ENCODE assay signal across 30 cellular contexts in the genomic region with DNA sequence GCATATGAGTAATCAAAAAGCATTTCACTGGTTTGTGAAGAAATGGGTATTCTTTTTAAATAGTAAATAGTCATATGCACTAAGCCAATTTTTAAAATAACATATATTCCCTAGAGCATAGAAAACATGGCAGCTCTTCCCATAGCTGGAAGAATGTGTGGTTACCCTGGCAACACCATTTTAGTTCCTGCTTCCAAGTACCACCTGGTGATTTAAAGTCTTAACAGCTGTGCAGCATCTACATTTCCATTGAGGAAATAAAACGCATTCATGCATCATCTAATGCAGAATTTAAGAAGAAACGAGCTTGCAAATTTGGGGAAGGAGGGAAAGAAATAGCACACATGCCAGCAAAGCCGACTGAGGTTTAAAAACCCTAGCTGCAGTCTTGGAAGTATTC. TPM values are rescaled to one million over a fixed set of nuclear protein-coding genes. Genes with fewer than 3 reads are reported as not detected.
DNase-seq lines count a peak whose midpoint lies in the region; ATAC-seq and TF ChIP-seq lines count a peak whose summit lies in the region.
"Had no signal": no experiment of that assay in that cellular context is flagged by ENCODE, and none has a peak within 500 bp of the region (broad histone marks: within the 10 kb centered on the region; RNA-seq: fewer than 3 reads in every experiment).

No MANE protein-coding gene starts in this region.

- H3K4me3 ChIP-seq in choroid plexus epithelial cell (ENCODE audit: low read depth, low read length) (no peak overlapping the region), gastrocnemius medialis (no peak overlapping the region), MG63 (no peak overlapping the region)
- H3K4me3 ChIP-seq: A549, coronary artery, HAP-1, smooth muscle cell had no signal

- TF ChIP-seq POLR2A in gastrocnemius medialis (IDR thresholded peaks at IDR 0.05): no peak

- in situ Hi-C loops in gastrocnemius medialis (cut with MboI; ENCODE audit: low sequenced_read_pairs in 4 of 4): loop anchor here in 1 of 4 donors (25.0 kb wide), 1 partner anchor 167 kb away; no protein-coding TSS in a partner anchor

- H3K27me3 ChIP-seq in gastrocnemius medialis (no peaks in the 10 kb centered on the region), MG63 (no peaks in the 10 kb centered on the region)

- H3K27ac ChIP-seq in gastrocnemius medialis: peak overlapping the region; percentile 75 to 91 (median 85)
- H3K27ac ChIP-seq: coronary artery, HL-60 had no signal

- no peaks in the 10 kb centered on the region for H3K36me3 ChIP-seq in gastrocnemius medialis
- H3K36me3 ChIP-seq in MG63: peaks cover 23% of the 10 kb centered on the region
- H3K36me3 ChIP-seq: HAP-1 had no signal

- DNase-seq in NCI-H2227 (lab: John Stamatoyannopoulos, UW; ENCODE audit: unreplicated experiment): peak; percentile 4
- no peak for DNase-seq in NCI-H2227 treated with DMSO at 0.1 percent for 48 hours (lab: John Stamatoyannopoulos, UW)
- peak; percentile 81 for DNase-seq in NCI-H2171 (lab: John Stamatoyannopoulos, UW)
- peak; percentile 20 for DNase-seq in choroid plexus epithelial cell (ENCODE audit: low read depth)
- no peak for DNase-seq in gastrocnemius medialis
- DNase-seq in GM20000 (ENCODE audit: low spot score): no peak
- no peak for DNase-seq in MG63
- DNase-seq: activated CD4-positive, CD25-positive, alpha-beta regulatory T cell; activated CD8-positive, alpha-beta memory T cell treated with anti-CD3 and anti-CD28 coated beads, Interleukin-2, amount 10 ng/mL, durations not matched to agents 7 days and 5 days; activated gamma-delta T cell treated with Interleukin-2 at 50 U/mL for 16 hours; activated naive CD8-positive, alpha-beta T cell treated with anti-CD3 and anti-CD28 coated beads, Interleukin-2, amount 10 ng/mL, durations not matched to agents 7 days and 5 days; activated T-cell treated with anti-CD3 and anti-CD28 coated beads, Interleukin-2, amount 50 U/mL, for 48 hours; AML-193; aorta; CD4-positive, CD25-positive, alpha-beta regulatory T cell; effector CD8-positive, alpha-beta T cell; islet precursor cell; Kasumi-1; NK-92 treated with Interleukin-12 subunit alpha and Interleukin-12 subunit beta, amount 100 ng/mL, for 24 hours; PC-3; posterior cingulate gyrus; right cardiac atrium; stimulated activated naive CD4-positive, alpha-beta T cell treated with Interleukin-2 at 50 U/mL for 16 hours had no signal

- ATAC-seq in gastrocnemius medialis (no peak), HG03108 (IDR thresholded peaks at IDR 0.05; ENCODE audit: unreplicated experiment) (no peak)
- ATAC-seq: A549; activated CD8-positive, alpha-beta memory T cell treated with anti-CD3 and anti-CD28 coated beads, Interleukin-2, amount 10 ng/mL, durations not matched to agents 7 days and 5 days; PC-3; right cardiac atrium; SK-N-SH treated with all-trans-retinoic acid at 6 μM for 48 hours had no signal

- no peaks in the 10 kb centered on the region for H3K9me3 ChIP-seq in gastrocnemius medialis
- peaks cover 4% of the 10 kb centered on the region for H3K9me3 ChIP-seq in MG63
- H3K9me3 ChIP-seq: A549, HAP-1 had no signal

- peaks cover 23 to 36% of the 10 kb centered on the region in 2 donors for H3K4me1 ChIP-seq in gastrocnemius medialis
- H3K4me1 ChIP-seq: HAP-1 had no signal

- TF ChIP-seq CTCF in choroid plexus epithelial cell (conservative IDR thresholded peaks at IDR 0.05; ENCODE audit: low read depth, low read length) (no peak), gastrocnemius medialis (IDR thresholded peaks at IDR 0.05 in 4 of 5, conservative IDR thresholded peaks at IDR 0.05 in 1 of 5) (no peak), GM20000 (IDR thresholded peaks at IDR 0.05; ENCODE audit: extremely low read depth, missing control alignments) (no peak)

- intact Hi-C loops in gastrocnemius medialis (cut with DNase I; ENCODE audit: low total_unique reads): no loop called here

RNA-seq across cellular contexts. Expression of gene SLC38A2, which starts 22.7 kb away (rescaled TPM):
- total RNA-seq in gastrocnemius medialis: 100 to 1,000 TPM; 260 to 853 (median 400) TPM
- total RNA-seq in MG63 (2014; rRNA removed; shearing (Covaris generic); ENCODE audit: low replicate concordance): 331 and 535 TPM in 2 replicates

Comparison
In these comparisons a context has a peak if more than half of its experiments do, and no peak if none do; other contexts are left out.
1. DNase-seq: peak in NCI-H2227 (single experiment), NCI-H2171 (single experiment) and choroid plexus epithelial cell (single experiment); none in NCI-H2227 treated with DMSO at 0.1 percent for 48 hours (single experiment), gastrocnemius medialis (0 of 2), GM20000 (single experiment) and MG63 (single experiment).